In genomic region chr22:49850021-49850911, GRCh38 we compare ENCODE assay signal across 1 cellular context.
TF ChIP-seq lines count a peak whose summit lies in the region.

No MANE protein-coding gene starts in this region.

TF ChIP-seq in IMR-90, 13 proteins besides CTCF, POLR2A, EP300 and RAD21 (continued from another document):
- TF ChIP-seq ELK1 (IDR thresholded peaks at IDR 0.05; ENCODE audit: borderline replicate concordance, low read depth, low read length): no peak
- no peak for TF ChIP-seq CHD1 (IDR thresholded peaks at IDR 0.05; ENCODE audit: low read depth, low read length)
- no peak for TF ChIP-seq MAZ (IDR thresholded peaks at IDR 0.05; ENCODE audit: borderline replicate concordance, low read depth, low read length)
